ENCODE assay signal across 25 cellular contexts in genomic region chr9:34571180-34571800, GRCh38. TPM values are rescaled to one million over a fixed set of nuclear protein-coding genes. Genes with fewer than 3 reads are reported as not detected.
A peak's percentile ranks its signal among the peaks of the same experiment; 100 is the strongest.
DNase-seq lines count a peak whose midpoint lies in the region; ATAC-seq and TF ChIP-seq lines count a peak whose summit lies in the region.
"Had no signal": no experiment of that assay in that cellular context is flagged by ENCODE, and none has a peak within 500 bp of the region (broad histone marks: within the 10 kb centered on the region; RNA-seq: fewer than 3 reads in every experiment).

No MANE protein-coding gene starts in this region.

- H3K4me1 ChIP-seq in mesodermal cell (ENCODE audit: control insufficient read depth, insufficient read depth, low read length, poor library complexity, severe bottlenecking): peaks cover 28% of the 10 kb centered on the region
- H3K4me1 ChIP-seq in gastrocnemius medialis: peaks cover 27 to 39% of the 10 kb centered on the region in 2 donors
- H3K4me1 ChIP-seq: parathyroid adenoma, SJSA1 had no signal

- DNase-seq in NCI-H69 (lab: John Stamatoyannopoulos, UW) (peak; percentile 52), gastrocnemius medialis (peak in 1 of 2 donors; percentile 65)
- no peak for DNase-seq in activated T-helper 1 cell treated with anti-CD3 and anti-CD28 coated beads, Interleukin-12 subunit alpha, Interleukin-12 subunit beta, Interleukin-2, Interleukin-4 antibody, amounts not matched to agents 30 ng/mL and 10 ng/mL and 1 ng/mL, durations not matched to agents 14 hours and 24 hours and 36 hours (ENCODE audit: low spot score)
- DNase-seq: activated CD4-positive, alpha-beta T cell treated with anti-CD3 and anti-CD28 coated beads for 36 hours; CD4-positive, alpha-beta T cell; foreskin fibroblast; GDM1; HFFc6; Karpas-422; naive B cell; NCI-H2029; NK-92 treated with Interleukin-12 subunit alpha and Interleukin-12 subunit beta, amount 100 ng/mL, for 24 hours; stimulated activated naive B cell treated with anti-CD40 and anti-IgM and Interleukin-4, amounts not matched to agents 10 μg/mL and 1 μg/mL and 100 μg/mL, for 72 hours had no signal

- no peaks in the 10 kb centered on the region for H3K27me3 Mint-ChIP-seq in brain
- peaks cover 27% of the 10 kb centered on the region for H3K27me3 Mint-ChIP-seq in activated T-helper 1 cell treated with anti-CD3 and anti-CD28 coated beads, Interleukin-12 subunit alpha, Interleukin-12 subunit beta, Interleukin-2, Interleukin-4 antibody, amounts not matched to agents 30 ng/mL and 10 ng/mL and 1 ng/mL, durations not matched to agents 14 hours and 24 hours and 36 hours (ENCODE audit: insufficient read depth)

- no peaks in the 10 kb centered on the region for H3K9me3 ChIP-seq in mesodermal cell (ENCODE audit: control insufficient read depth, low read length)
- no peaks in the 10 kb centered on the region for H3K9me3 ChIP-seq in gastrocnemius medialis
- H3K9me3 ChIP-seq: SJSA1, thoracic aorta had no signal

- H3K36me3 ChIP-seq in mesodermal cell (ENCODE audit: control insufficient read depth, insufficient read depth, low read length): peaks cover 3% of the 10 kb centered on the region
- peaks cover 0 to 8% of the 10 kb centered on the region in 2 donors for H3K36me3 ChIP-seq in gastrocnemius medialis
- H3K36me3 ChIP-seq: SJSA1, thoracic aorta had no signal

- in situ Hi-C loops in gastrocnemius medialis (cut with MboI; ENCODE audit: low sequenced_read_pairs in 4 of 4): no loop called here

- H3K4me3 Mint-ChIP-seq in brain: peak overlapping the region in 3 of 5 experiments; percentile 36 to 69 (median 52)
- H3K4me3 Mint-ChIP-seq in activated T-helper 1 cell treated with anti-CD3 and anti-CD28 coated beads, Interleukin-12 subunit alpha, Interleukin-12 subunit beta, Interleukin-2, Interleukin-4 antibody, amounts not matched to agents 30 ng/mL and 10 ng/mL and 1 ng/mL, durations not matched to agents 14 hours and 24 hours and 36 hours: no peak overlapping the region
- H3K4me3 Mint-ChIP-seq: activated CD4-positive, alpha-beta T cell treated with anti-CD3 and anti-CD28 coated beads for 36 hours; activated naive CD4-positive, alpha-beta T cell treated with anti-CD3 and anti-CD28 coated beads, Interleukin-2, amount 50 U/mL, for 24 hours; CD4-positive, alpha-beta T cell; HFFc6; naive B cell; stimulated activated naive B cell treated with anti-CD40 and anti-IgM and Interleukin-4, amounts not matched to agents 10 μg/mL and 1 μg/mL and 100 μg/mL, for 72 hours; T-helper 1 cell treated with Interleukin-12 subunit alpha and Interleukin-12 subunit beta and Interleukin-4 antibody, amounts not matched to agents 30 μg/mL and 1 μg/mL, for 36 hours had no signal

- no peaks in the 10 kb centered on the region for H3K27me3 ChIP-seq in gastrocnemius medialis
- H3K27me3 ChIP-seq: SJSA1 had no signal

- H3K4me1 Mint-ChIP-seq in brain: peaks cover 100% of the 10 kb centered on the region
- no peaks in the 10 kb centered on the region for H3K4me1 Mint-ChIP-seq in activated T-helper 1 cell treated with anti-CD3 and anti-CD28 coated beads, Interleukin-12 subunit alpha, Interleukin-12 subunit beta, Interleukin-2, Interleukin-4 antibody, amounts not matched to agents 30 ng/mL and 10 ng/mL and 1 ng/mL, durations not matched to agents 14 hours and 24 hours and 36 hours (ENCODE audit: low read depth)
- H3K4me1 Mint-ChIP-seq: activated CD4-positive, alpha-beta T cell treated with anti-CD3 and anti-CD28 coated beads for 36 hours; activated naive CD4-positive, alpha-beta T cell treated with anti-CD3 and anti-CD28 coated beads, Interleukin-2, amount 50 U/mL, for 24 hours had no signal

- TF ChIP-seq CTCF in brain (conservative IDR thresholded peaks at IDR 0.05) (no peak), gastrocnemius medialis (IDR thresholded peaks at IDR 0.05 in 4 of 5, conservative IDR thresholded peaks at IDR 0.05 in 1 of 5) (no peak)

- ATAC-seq in gastrocnemius medialis (peak; percentile 14 to 61), GM19397 (IDR thresholded peaks at IDR 0.05; ENCODE audit: unreplicated experiment) (no peak), HG02642 (IDR thresholded peaks at IDR 0.05; ENCODE audit: poor library complexity, unreplicated experiment) (no peak)
- ATAC-seq: activated CD4-positive, alpha-beta T cell treated with anti-CD3 and anti-CD28 coated beads for 36 hours had no signal

- intact Hi-C loops in gastrocnemius medialis (cut with DNase I; ENCODE audit: low total_unique reads): no loop called here
- intact Hi-C loops in activated T-helper 1 cell treated with anti-CD3 and anti-CD28 coated beads, Interleukin-12 subunit alpha, Interleukin-12 subunit beta, Interleukin-2, Interleukin-4 antibody, amounts not matched to agents 30 ng/mL and 10 ng/mL and 1 ng/mL, durations not matched to agents 14 hours and 24 hours and 36 hours (cut with micrococcal nuclease): no loop called here

- no peaks in the 10 kb centered on the region for H3K9me3 Mint-ChIP-seq in brain
- no peaks in the 10 kb centered on the region for H3K9me3 Mint-ChIP-seq in activated T-helper 1 cell treated with anti-CD3 and anti-CD28 coated beads, Interleukin-12 subunit alpha, Interleukin-12 subunit beta, Interleukin-2, Interleukin-4 antibody, amounts not matched to agents 30 ng/mL and 10 ng/mL and 1 ng/mL, durations not matched to agents 14 hours and 24 hours and 36 hours
- H3K9me3 Mint-ChIP-seq: activated naive CD4-positive, alpha-beta T cell treated with anti-CD3 and anti-CD28 coated beads, Interleukin-2, amount 50 U/mL, for 24 hours; CD4-positive, alpha-beta T cell; HFFc6; naive B cell; stimulated activated naive B cell treated with anti-CD40 and anti-IgM and Interleukin-4, amounts not matched to agents 10 μg/mL and 1 μg/mL and 100 μg/mL, for 72 hours; T-helper 1 cell treated with Interleukin-12 subunit alpha and Interleukin-12 subunit beta and Interleukin-4 antibody, amounts not matched to agents 30 μg/mL and 1 μg/mL, for 36 hours had no signal

- peak overlapping the region; percentile 14 to 95 (median 92) for H3K27ac Mint-ChIP-seq in brain
- no peak overlapping the region for H3K27ac Mint-ChIP-seq in activated T-helper 1 cell treated with anti-CD3 and anti-CD28 coated beads, Interleukin-12 subunit alpha, Interleukin-12 subunit beta, Interleukin-2, Interleukin-4 antibody, amounts not matched to agents 30 ng/mL and 10 ng/mL and 1 ng/mL, durations not matched to agents 14 hours and 24 hours and 36 hours
- H3K27ac Mint-ChIP-seq: activated CD4-positive, alpha-beta T cell treated with anti-CD3 and anti-CD28 coated beads for 36 hours; activated naive CD4-positive, alpha-beta T cell treated with anti-CD3 and anti-CD28 coated beads, Interleukin-2, amount 50 U/mL, for 24 hours; CD4-positive, alpha-beta T cell; HFFc6; stimulated activated naive B cell treated with anti-CD40 and anti-IgM and Interleukin-4, amounts not matched to agents 10 μg/mL and 1 μg/mL and 100 μg/mL, for 72 hours; T-helper 1 cell treated with Interleukin-12 subunit alpha and Interleukin-12 subunit beta and Interleukin-4 antibody, amounts not matched to agents 30 μg/mL and 1 μg/mL, for 36 hours had no signal

- H3K4me3 ChIP-seq in mesodermal cell (ENCODE audit: extremely low read depth, insufficient read depth, low read length, poor library complexity, severe bottlenecking): no peak overlapping the region
- H3K4me3 ChIP-seq in gastrocnemius medialis: no peak overlapping the region
- H3K4me3 ChIP-seq: SJSA1, thoracic aorta had no signal

- peaks cover 16% of the 10 kb centered on the region for H3K36me3 Mint-ChIP-seq in brain
- no peaks in the 10 kb centered on the region for H3K36me3 Mint-ChIP-seq in activated T-helper 1 cell treated with anti-CD3 and anti-CD28 coated beads, Interleukin-12 subunit alpha, Interleukin-12 subunit beta, Interleukin-2, Interleukin-4 antibody, amounts not matched to agents 30 ng/mL and 10 ng/mL and 1 ng/mL, durations not matched to agents 14 hours and 24 hours and 36 hours (ENCODE audit: low read depth)
- H3K36me3 Mint-ChIP-seq: activated naive CD4-positive, alpha-beta T cell treated with anti-CD3 and anti-CD28 coated beads, Interleukin-2, amount 50 U/mL, for 24 hours; naive B cell; stimulated activated naive B cell treated with anti-CD40 and anti-IgM and Interleukin-4, amounts not matched to agents 10 μg/mL and 1 μg/mL and 100 μg/mL, for 72 hours had no signal

- no peak for TF ChIP-seq POLR2A in gastrocnemius medialis (IDR thresholded peaks at IDR 0.05)

- peak overlapping the region; percentile 23 for H3K27ac ChIP-seq in mesodermal cell (ENCODE audit: low read depth, low read length, severe bottlenecking)
- H3K27ac ChIP-seq in gastrocnemius medialis: peak overlapping the region in 2 of 4 donors; percentile 1 to 55
- H3K27ac ChIP-seq: parathyroid adenoma, SJSA1, thoracic aorta had no signal

- WGBS in mesodermal cell (ENCODE audit: insufficient coverage in 2 of 2), 2 experiments: 86 to 94% methylated on average over 6 to 12 of the region's 16 CpGs

RNA-seq across cellular contexts. Expression of gene CNTFR, which starts 18.2 kb away (rescaled TPM):
- 92.8 TPM for polyA plus RNA-seq in brain (ENCODE audit: insufficient read depth, low read depth, low replicate concordance)
- 55.1 TPM for polyA plus RNA-seq in mesodermal cell (2013, experiment 1 of 2)
- 40.6 TPM for polyA plus RNA-seq in mesodermal cell (2013, experiment 2 of 2)
- total RNA-seq in gastrocnemius medialis: 100 to 1,000 TPM in 3 of 4 donors, 10 to 100 TPM in 1; 19.7 to 146 (median 118) TPM
- total RNA-seq in activated T-helper 1 cell treated with anti-CD3 and anti-CD28 coated beads, Interleukin-12 subunit alpha, Interleukin-12 subunit beta, Interleukin-2, Interleukin-4 antibody, amounts not matched to agents 30 ng/mL and 10 ng/mL and 1 ng/mL, durations not matched to agents 14 hours and 24 hours and 36 hours: not detected in 2 replicates
- total RNA-seq: activated CD4-positive, alpha-beta T cell treated with anti-CD3 and anti-CD28 coated beads for 36 hours; CD4-positive, alpha-beta T cell; epithelial cell of proximal tubule; HFFc6; lung microvascular endothelial cell; SJSA1 had no signal

RNA-seq across cellular contexts. Expression of gene RPP25L, which starts 40.6 kb away (rescaled TPM):
- polyA plus RNA-seq in brain (ENCODE audit: insufficient read depth, low read depth, low replicate concordance): 30.9 TPM
- 21.7 TPM for polyA plus RNA-seq in mesodermal cell (2013, experiment 1 of 2)
- polyA plus RNA-seq in mesodermal cell (2013, experiment 2 of 2): 21.0 TPM
- 100 to 1,000 TPM in 2 of 4 donors, 10 to 100 TPM in 2; 53.7 to 138 (median 97.2) TPM for total RNA-seq in gastrocnemius medialis
- 37.5 and 40.2 TPM in 2 replicates for total RNA-seq in activated T-helper 1 cell treated with anti-CD3 and anti-CD28 coated beads, Interleukin-12 subunit alpha, Interleukin-12 subunit beta, Interleukin-2, Interleukin-4 antibody, amounts not matched to agents 30 ng/mL and 10 ng/mL and 1 ng/mL, durations not matched to agents 14 hours and 24 hours and 36 hours

RNA-seq across cellular contexts. Expression of gene ENHO, which starts 48.5 kb away (rescaled TPM):
- polyA plus RNA-seq in brain (ENCODE audit: insufficient read depth, low read depth, low replicate concordance): 211 TPM
- 2.7 TPM for polyA plus RNA-seq in mesodermal cell (2013, experiment 1 of 2)
- 2.1 TPM for polyA plus RNA-seq in mesodermal cell (2013, experiment 2 of 2)
- total RNA-seq in gastrocnemius medialis: under 1 TPM in 1 of 4 donors, not detected in 3; 0.65 TPM
- total RNA-seq in activated T-helper 1 cell treated with anti-CD3 and anti-CD28 coated beads, Interleukin-12 subunit alpha, Interleukin-12 subunit beta, Interleukin-2, Interleukin-4 antibody, amounts not matched to agents 30 ng/mL and 10 ng/mL and 1 ng/mL, durations not matched to agents 14 hours and 24 hours and 36 hours: not detected in 2 replicates
- total RNA-seq: activated CD4-positive, alpha-beta T cell treated with anti-CD3 and anti-CD28 coated beads for 36 hours; lung microvascular endothelial cell; SJSA1; thoracic aorta had no signal

RNA-seq across cellular contexts. Expression of gene DCTN3, which starts 49.0 kb away (rescaled TPM):
- 314 TPM for polyA plus RNA-seq in brain (ENCODE audit: insufficient read depth, low read depth, low replicate concordance)
- 91.2 TPM for polyA plus RNA-seq in mesodermal cell (2013, experiment 1 of 2)
- 92.4 TPM for polyA plus RNA-seq in mesodermal cell (2013, experiment 2 of 2)
- total RNA-seq in gastrocnemius medialis: 100 to 1,000 TPM in 2 of 4 donors, 10 to 100 TPM in 2; 62.8 to 174 (median 105) TPM
- 59.3 and 62.2 TPM in 2 replicates for total RNA-seq in activated T-helper 1 cell treated with anti-CD3 and anti-CD28 coated beads, Interleukin-12 subunit alpha, Interleukin-12 subunit beta, Interleukin-2, Interleukin-4 antibody, amounts not matched to agents 30 ng/mL and 10 ng/mL and 1 ng/mL, durations not matched to agents 14 hours and 24 hours and 36 hours

RNA-seq across cellular contexts. Expression of gene ARID3C, which starts 57.6 kb away (rescaled TPM):
- not detected for polyA plus RNA-seq in brain (ENCODE audit: insufficient read depth, low read depth, low replicate concordance)
- not detected for polyA plus RNA-seq in mesodermal cell (2013, experiment 1 of 2)
- polyA plus RNA-seq in mesodermal cell (2013, experiment 2 of 2): not detected
- total RNA-seq in gastrocnemius medialis: not detected
- 0.23 TPM in 1 of 2 replicates, not detected in the other for total RNA-seq in activated T-helper 1 cell treated with anti-CD3 and anti-CD28 coated beads, Interleukin-12 subunit alpha, Interleukin-12 subunit beta, Interleukin-2, Interleukin-4 antibody, amounts not matched to agents 30 ng/mL and 10 ng/mL and 1 ng/mL, durations not matched to agents 14 hours and 24 hours and 36 hours
- total RNA-seq: cardiac septum, epithelial cell of proximal tubule, SJSA1, thoracic aorta had no signal

Comparison
In these comparisons a context has a peak if more than half of its experiments do, and no peak if none do; other contexts are left out.
1. ATAC-seq: peak in gastrocnemius medialis (2 of 2); none in GM19397 (single experiment) and HG02642 (single experiment).
2. RNA of gene CNTFR, which starts 18.2 kb away (total RNA-seq): 19.7 to 146 TPM in gastrocnemius medialis; not detected in activated T-helper 1 cell treated with anti-CD3 and anti-CD28 coated beads, Interleukin-12 subunit alpha, Interleukin-12 subunit beta, Interleukin-2, Interleukin-4 antibody, amounts not matched to agents 30 ng/mL and 10 ng/mL and 1 ng/mL, durations not matched to agents 14 hours and 24 hours and 36 hours; every median in the first group is over 10 times any median in the second.